1 cellular context compared by ENCODE assay signal in genomic region chr6:130362128-130362527, GRCh38.
A peak's percentile ranks its signal among the peaks of the same experiment; 100 is the strongest.
TF ChIP-seq lines count a peak whose summit lies in the region.

No MANE protein-coding gene starts in this region.

TF ChIP-seq in HepG2, 621 proteins besides CTCF, POLR2A, EP300 and RAD21 (continued from another document and continues in another):
- 0 out of 2 replicates have a peak, but pooled peaks have one; percentile 52 for TF ChIP-seq HMGXB3 (CRISPR knock-in tag; IDR thresholded peaks at IDR 0.05; ENCODE audit: borderline replicate concordance)
- TF ChIP-seq ZSCAN9 (CRISPR knock-in tag; IDR thresholded peaks at IDR 0.05; ENCODE audit: borderline replicate concordance) = peak; percentile 89
- TF ChIP-seq ZNF18 (CRISPR knock-in tag; IDR thresholded peaks at IDR 0.05; ENCODE audit: insufficient replicate concordance) = peak; percentile 37
- TF ChIP-seq WIZ (CRISPR knock-in tag; IDR thresholded peaks at IDR 0.05) = peak; percentile 81; the same call in 1 of the 2 replicates
- TF ChIP-seq ERF (CRISPR knock-in tag; IDR thresholded peaks at IDR 0.05) = peak; percentile 67; the same call in 1 of the 2 replicates
- 0 out of 2 replicates have a peak, but pooled peaks have one; percentile 58 for TF ChIP-seq TMF1 (CRISPR knock-in tag; IDR thresholded peaks at IDR 0.05; ENCODE audit: low read depth)
- TF ChIP-seq HMG20B (CRISPR knock-in tag; conservative IDR thresholded peaks at IDR 0.05) = 0 out of 2 replicates have a peak, but pooled peaks have one; percentile 38
- TF ChIP-seq THAP11 (CRISPR knock-in tag; IDR thresholded peaks at IDR 0.05) = peak; percentile 34; the same call in 1 of the 2 replicates
- no peak for TF ChIP-seq ZNF362 (CRISPR knock-in tag; IDR thresholded peaks at IDR 0.05; ENCODE audit: borderline replicate concordance)
- TF ChIP-seq ZBTB21 (CRISPR knock-in tag; IDR thresholded peaks at IDR 0.05) = no peak
- TF ChIP-seq EHMT2 (IDR thresholded peaks at IDR 0.05; ENCODE audit: borderline replicate concordance, low read depth, low read length) = peak; percentile 98
- TF ChIP-seq ZNF124 (CRISPR knock-in tag; IDR thresholded peaks at IDR 0.05) = peak; percentile 40; the same call in 1 of the 2 replicates
- peak; percentile 49; the same call in 1 of the 2 replicates for TF ChIP-seq HDAC2 (CRISPR knock-in tag; IDR thresholded peaks at IDR 0.05)
- peak; percentile 34 for TF ChIP-seq TEAD3 (CRISPR knock-in tag; optimal IDR thresholded peaks at IDR 0.05; ENCODE audit: borderline replicate concordance)
- no peak for TF ChIP-seq ZNF800 (CRISPR knock-in tag; IDR thresholded peaks at IDR 0.05)
- peak; percentile 61; the same call in 1 of the 2 replicates for TF ChIP-seq TFE3 (CRISPR knock-in tag; IDR thresholded peaks at IDR 0.05)
- TF ChIP-seq SP140L (CRISPR knock-in tag; IDR thresholded peaks at IDR 0.05; ENCODE audit: borderline replicate concordance) = peak; percentile 75; the same call in 1 of the 2 replicates
- TF ChIP-seq KLF6 (CRISPR knock-in tag; IDR thresholded peaks at IDR 0.05) = peak; percentile 75; the same call in 1 of the 2 replicates
- TF ChIP-seq DBP (CRISPR knock-in tag; IDR thresholded peaks at IDR 0.05; ENCODE audit: not compliant biosample characterization) = no peak
- TF ChIP-seq PATZ1 (CRISPR knock-in tag; IDR thresholded peaks at IDR 0.05) = peak; percentile 17; the same call in 1 of the 2 replicates
- 0 out of 2 replicates have a peak, but pooled peaks have one; percentile 15 for TF ChIP-seq ZBTB2 (CRISPR knock-in tag; IDR thresholded peaks at IDR 0.05; ENCODE audit: low read depth)
- TF ChIP-seq KLF11 (CRISPR knock-in tag; IDR thresholded peaks at IDR 0.05) = peak; percentile 62; the same call in 1 of the 2 replicates
- TF ChIP-seq ISL2 (CRISPR knock-in tag; IDR thresholded peaks at IDR 0.05) = no peak
- no peak for TF ChIP-seq ZHX2 (IDR thresholded peaks at IDR 0.05; ENCODE audit: low read depth)
- TF ChIP-seq ZHX2 (CRISPR knock-in tag; IDR thresholded peaks at IDR 0.05; ENCODE audit: borderline replicate concordance) = no peak
- TF ChIP-seq ZNF777 (CRISPR knock-in tag; IDR thresholded peaks at IDR 0.05) = no peak
- TF ChIP-seq SOX5 (CRISPR knock-in tag; IDR thresholded peaks at IDR 0.05; ENCODE audit: borderline replicate concordance) = 0 out of 2 replicates have a peak, but pooled peaks have one; percentile 11
- TF ChIP-seq SALL1 (CRISPR knock-in tag; IDR thresholded peaks at IDR 0.05) = peak; percentile 38; the same call in 1 of the 2 replicates
- TF ChIP-seq KDM6A (CRISPR knock-in tag; IDR thresholded peaks at IDR 0.05; ENCODE audit: low read depth) = no peak
